ENCODE assay signal across 1 cellular context in the genomic region with DNA sequence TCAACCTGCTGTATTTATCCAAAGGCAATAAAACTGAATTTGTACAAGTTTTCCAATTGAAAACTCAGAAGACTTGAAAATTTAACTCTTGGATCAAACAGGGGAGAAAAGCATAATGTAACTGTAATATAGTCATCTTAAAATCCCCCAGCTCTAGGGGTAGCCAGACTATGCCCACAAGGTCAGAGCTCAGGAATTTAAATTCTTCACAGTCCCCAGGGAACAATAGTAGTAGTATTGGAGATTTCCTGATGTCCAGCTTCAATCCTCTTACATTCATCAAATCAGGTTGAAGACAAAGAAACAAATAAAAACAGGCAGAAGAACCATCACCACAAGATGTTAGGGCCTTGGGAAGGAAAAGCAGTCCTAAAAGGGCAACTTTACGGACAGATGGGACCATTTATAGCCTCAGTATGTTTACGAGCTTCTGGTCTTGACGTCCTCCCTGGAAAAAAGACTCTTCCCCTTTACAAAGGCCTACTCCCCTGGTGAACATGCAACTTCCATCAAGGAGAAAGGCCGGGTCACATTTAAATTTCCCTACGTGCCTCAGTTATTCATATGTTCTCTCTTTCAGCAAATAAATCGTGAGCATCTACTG.
TF ChIP-seq lines count a peak whose summit lies in the region.

No MANE protein-coding gene starts in this region.

TF ChIP-seq in GM23338, 12 proteins besides CTCF, POLR2A, EP300 and RAD21 (continued from another document):
- TF ChIP-seq, protein P1, sequence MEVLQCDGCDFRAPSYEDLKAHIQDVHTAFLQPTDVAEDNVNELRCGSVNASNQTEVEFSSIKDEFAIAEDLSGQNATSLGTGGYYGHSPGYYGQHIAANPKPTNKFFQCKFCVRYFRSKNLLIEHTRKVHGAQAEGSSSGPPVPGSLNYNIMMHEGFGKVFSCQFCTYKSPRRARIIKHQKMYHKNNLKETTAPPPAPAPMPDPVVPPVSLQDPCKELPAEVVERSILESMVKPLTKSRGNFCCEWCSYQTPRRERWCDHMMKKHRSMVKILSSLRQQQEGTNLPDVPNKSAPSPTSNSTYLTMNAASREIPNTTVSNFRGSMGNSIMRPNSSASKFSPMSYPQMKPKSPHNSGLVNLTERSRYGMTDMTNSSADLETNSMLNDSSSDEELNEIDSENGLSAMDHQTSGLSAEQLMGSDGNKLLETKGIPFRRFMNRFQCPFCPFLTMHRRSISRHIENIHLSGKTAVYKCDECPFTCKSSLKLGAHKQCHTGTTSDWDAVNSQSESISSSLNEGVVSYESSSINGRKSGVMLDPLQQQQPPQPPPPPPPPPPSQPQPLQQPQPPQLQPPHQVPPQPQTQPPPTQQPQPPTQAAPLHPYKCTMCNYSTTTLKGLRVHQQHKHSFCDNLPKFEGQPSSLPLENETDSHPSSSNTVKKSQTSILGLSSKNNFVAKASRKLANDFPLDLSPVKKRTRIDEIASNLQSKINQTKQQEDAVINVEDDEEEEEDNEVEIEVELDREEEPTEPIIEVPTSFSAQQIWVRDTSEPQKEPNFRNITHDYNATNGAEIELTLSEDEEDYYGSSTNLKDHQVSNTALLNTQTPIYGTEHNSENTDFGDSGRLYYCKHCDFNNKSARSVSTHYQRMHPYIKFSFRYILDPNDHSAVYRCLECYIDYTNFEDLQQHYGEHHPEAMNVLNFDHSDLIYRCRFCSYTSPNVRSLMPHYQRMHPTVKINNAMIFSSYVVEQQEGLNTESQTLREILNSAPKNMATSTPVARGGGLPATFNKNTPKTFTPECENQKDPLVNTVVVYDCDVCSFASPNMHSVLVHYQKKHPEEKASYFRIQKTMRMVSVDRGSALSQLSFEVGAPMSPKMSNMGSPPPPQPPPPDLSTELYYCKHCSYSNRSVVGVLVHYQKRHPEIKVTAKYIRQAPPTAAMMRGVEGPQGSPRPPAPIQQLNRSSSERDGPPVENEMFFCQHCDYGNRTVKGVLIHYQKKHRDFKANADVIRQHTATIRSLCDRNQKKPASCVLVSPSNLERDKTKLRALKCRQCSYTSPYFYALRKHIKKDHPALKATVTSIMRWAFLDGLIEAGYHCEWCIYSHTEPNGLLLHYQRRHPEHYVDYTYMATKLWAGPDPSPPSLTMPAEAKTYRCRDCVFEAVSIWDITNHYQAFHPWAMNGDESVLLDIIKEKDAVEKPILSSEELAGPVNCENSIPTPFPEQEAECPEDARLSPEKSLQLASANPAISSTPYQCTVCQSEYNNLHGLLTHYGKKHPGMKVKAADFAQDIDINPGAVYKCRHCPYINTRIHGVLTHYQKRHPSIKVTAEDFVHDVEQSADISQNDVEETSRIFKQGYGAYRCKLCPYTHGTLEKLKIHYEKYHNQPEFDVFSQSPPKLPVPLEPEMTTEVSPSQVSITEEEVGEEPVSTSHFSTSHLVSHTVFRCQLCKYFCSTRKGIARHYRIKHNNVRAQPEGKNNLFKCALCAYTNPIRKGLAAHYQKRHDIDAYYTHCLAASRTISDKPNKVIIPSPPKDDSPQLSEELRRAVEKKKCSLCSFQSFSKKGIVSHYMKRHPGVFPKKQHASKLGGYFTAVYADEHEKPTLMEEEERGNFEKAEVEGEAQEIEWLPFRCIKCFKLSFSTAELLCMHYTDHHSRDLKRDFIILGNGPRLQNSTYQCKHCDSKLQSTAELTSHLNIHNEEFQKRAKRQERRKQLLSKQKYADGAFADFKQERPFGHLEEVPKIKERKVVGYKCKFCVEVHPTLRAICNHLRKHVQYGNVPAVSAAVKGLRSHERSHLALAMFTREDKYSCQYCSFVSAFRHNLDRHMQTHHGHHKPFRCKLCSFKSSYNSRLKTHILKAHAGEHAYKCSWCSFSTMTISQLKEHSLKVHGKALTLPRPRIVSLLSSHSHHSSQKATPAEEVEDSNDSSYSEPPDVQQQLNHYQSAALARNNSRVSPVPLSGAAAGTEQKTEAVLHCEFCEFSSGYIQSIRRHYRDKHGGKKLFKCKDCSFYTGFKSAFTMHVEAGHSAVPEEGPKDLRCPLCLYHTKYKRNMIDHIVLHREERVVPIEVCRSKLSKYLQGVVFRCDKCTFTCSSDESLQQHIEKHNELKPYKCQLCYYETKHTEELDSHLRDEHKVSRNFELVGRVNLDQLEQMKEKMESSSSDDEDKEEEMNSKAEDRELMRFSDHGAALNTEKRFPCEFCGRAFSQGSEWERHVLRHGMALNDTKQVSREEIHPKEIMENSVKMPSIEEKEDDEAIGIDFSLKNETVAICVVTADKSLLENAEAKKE (CRISPR knock-in tag; IDR thresholded peaks at IDR 0.05), result no peak
- TF ChIP-seq ZNF331 (CRISPR knock-in tag; IDR thresholded peaks at IDR 0.05; ENCODE audit: low read depth) (no peak), STAT1 (IDR thresholded peaks at IDR 0.05; ENCODE audit: unreplicated experiment) (no peak), ZNF114 (CRISPR knock-in tag; IDR thresholded peaks at IDR 0.05) (no peak), POLR2AphosphoS5 (IDR thresholded peaks at IDR 0.05; ENCODE audit: low read depth) (no peak), NANOG (IDR thresholded peaks at IDR 0.05; ENCODE audit: borderline replicate concordance) (no peak), EZH2 (IDR thresholded peaks at IDR 0.05; ENCODE audit: low read depth, unreplicated experiment) (no peak), EZH2phosphoT487 (IDR thresholded peaks at IDR 0.05; ENCODE audit: unreplicated experiment) (no peak), CREB1 (CRISPR knock-in tag; IDR thresholded peaks at IDR 0.05; ENCODE audit: low read depth) (no peak)
- TF ChIP-seq, protein P2, sequence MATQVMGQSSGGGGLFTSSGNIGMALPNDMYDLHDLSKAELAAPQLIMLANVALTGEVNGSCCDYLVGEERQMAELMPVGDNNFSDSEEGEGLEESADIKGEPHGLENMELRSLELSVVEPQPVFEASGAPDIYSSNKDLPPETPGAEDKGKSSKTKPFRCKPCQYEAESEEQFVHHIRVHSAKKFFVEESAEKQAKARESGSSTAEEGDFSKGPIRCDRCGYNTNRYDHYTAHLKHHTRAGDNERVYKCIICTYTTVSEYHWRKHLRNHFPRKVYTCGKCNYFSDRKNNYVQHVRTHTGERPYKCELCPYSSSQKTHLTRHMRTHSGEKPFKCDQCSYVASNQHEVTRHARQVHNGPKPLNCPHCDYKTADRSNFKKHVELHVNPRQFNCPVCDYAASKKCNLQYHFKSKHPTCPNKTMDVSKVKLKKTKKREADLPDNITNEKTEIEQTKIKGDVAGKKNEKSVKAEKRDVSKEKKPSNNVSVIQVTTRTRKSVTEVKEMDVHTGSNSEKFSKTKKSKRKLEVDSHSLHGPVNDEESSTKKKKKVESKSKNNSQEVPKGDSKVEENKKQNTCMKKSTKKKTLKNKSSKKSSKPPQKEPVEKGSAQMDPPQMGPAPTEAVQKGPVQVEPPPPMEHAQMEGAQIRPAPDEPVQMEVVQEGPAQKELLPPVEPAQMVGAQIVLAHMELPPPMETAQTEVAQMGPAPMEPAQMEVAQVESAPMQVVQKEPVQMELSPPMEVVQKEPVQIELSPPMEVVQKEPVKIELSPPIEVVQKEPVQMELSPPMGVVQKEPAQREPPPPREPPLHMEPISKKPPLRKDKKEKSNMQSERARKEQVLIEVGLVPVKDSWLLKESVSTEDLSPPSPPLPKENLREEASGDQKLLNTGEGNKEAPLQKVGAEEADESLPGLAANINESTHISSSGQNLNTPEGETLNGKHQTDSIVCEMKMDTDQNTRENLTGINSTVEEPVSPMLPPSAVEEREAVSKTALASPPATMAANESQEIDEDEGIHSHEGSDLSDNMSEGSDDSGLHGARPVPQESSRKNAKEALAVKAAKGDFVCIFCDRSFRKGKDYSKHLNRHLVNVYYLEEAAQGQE (IDR thresholded peaks at IDR 0.05; ENCODE audit: unreplicated experiment), result no peak
- TF ChIP-seq, protein P3, sequence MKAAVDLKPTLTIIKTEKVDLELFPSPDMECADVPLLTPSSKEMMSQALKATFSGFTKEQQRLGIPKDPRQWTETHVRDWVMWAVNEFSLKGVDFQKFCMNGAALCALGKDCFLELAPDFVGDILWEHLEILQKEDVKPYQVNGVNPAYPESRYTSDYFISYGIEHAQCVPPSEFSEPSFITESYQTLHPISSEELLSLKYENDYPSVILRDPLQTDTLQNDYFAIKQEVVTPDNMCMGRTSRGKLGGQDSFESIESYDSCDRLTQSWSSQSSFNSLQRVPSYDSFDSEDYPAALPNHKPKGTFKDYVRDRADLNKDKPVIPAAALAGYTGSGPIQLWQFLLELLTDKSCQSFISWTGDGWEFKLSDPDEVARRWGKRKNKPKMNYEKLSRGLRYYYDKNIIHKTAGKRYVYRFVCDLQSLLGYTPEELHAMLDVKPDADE (IDR thresholded peaks at IDR 0.05), result no peak
